In the genomic region with DNA sequence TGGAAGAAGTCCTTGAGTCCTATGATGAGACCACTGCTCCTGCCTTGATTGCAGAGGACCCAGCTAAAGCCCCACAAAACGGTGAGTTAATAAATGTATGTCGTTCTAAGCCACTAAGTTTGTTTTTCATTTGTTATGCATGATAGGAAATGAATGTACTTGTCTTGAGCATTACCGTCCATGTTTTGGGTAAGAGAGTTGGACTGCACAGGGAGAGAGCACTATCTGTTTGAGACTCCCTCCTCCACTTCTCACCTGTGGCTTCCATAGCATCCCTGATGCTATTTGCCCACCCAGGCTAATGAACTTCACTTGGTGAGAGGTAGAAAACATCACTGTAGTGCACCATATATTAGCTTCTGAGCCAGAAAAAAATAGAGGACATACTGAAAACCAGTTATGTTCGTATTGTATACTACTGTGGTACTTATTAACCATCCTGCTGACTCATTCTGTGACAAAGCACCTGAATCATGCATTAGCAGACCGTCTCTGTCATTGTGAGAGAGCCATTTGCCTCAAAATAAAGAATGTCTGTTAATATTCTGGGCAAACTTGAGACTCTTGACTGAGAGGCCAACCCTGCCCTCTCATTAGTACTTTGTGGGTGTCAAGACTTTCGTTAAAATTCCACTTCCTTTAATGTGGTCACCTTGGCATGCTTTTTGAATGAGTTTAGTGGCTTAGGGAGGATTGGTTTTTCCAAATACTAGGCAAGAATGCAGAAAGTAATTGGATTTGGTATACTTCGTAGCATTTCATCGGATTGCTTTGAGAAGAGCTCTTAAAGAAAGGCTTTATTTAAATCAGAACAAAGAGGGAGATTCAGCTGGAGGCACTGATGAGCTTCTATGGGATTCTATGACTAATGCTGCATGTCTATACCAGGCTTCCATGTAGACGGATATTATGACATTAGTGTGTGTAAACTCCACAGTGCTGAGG, we compare ENCODE assay signal across 8 cellular contexts.
DNase-seq lines count a peak whose midpoint lies in the region; ATAC-seq and TF ChIP-seq lines count a peak whose summit lies in the region.

No MANE protein-coding gene starts in this region.

- no peaks in the 10 kb centered on the region for H3K4me1 Mint-ChIP-seq in type B pancreatic cell (ENCODE audit: unreplicated experiment)

- H3K4me3 ChIP-seq in GM06990 (replicated peaks; ENCODE audit: low read depth, low read length) (no peak overlapping the region), epithelial cell of proximal tubule (ENCODE audit: low read depth, low read length) (no peak overlapping the region)

- H3K36me3 Mint-ChIP-seq in type B pancreatic cell, result no peaks in the 10 kb centered on the region

- no peaks in the 10 kb centered on the region for H3K27me3 Mint-ChIP-seq in type B pancreatic cell

- DNase-seq in GM06990 (ENCODE audit: extremely low read depth, insufficient read length) (peak; percentile 72), epithelial cell of proximal tubule (ENCODE audit: low read depth) (peak; percentile 63), amniotic stem cell (lab: John Stamatoyannopoulos, UW) (no peak), Ammon's horn (ENCODE audit: low spot score) (no peak), NCI-H2029 (lab: John Stamatoyannopoulos, UW) (no peak), type B pancreatic cell (ENCODE audit: extremely low spot score, unreplicated experiment) (no peak)

- ATAC-seq in GM21367 (IDR thresholded peaks at IDR 0.05; ENCODE audit: unreplicated experiment) (peak; percentile 93), HG03460 (IDR thresholded peaks at IDR 0.05; ENCODE audit: unreplicated experiment) (peak; percentile 93)

- TF ChIP-seq CTCF in GM06990 (IDR thresholded peaks at IDR 0.05; ENCODE audit: insufficient read depth, low read length, poor library complexity, severe bottlenecking) (no peak), epithelial cell of proximal tubule (conservative IDR thresholded peaks at IDR 0.05; ENCODE audit: low read depth, low read length) (no peak), type B pancreatic cell (conservative IDR thresholded peaks at IDR 0.05) (no peak)

- no peak overlapping the region for H3K4me3 Mint-ChIP-seq in type B pancreatic cell

- H3K36me3 ChIP-seq in GM06990 (ENCODE audit: control insufficient read depth, insufficient read depth, low read length), result no peaks in the 10 kb centered on the region

- H3K27ac Mint-ChIP-seq in type B pancreatic cell, result no peak overlapping the region

- no peaks in the 10 kb centered on the region for H3K9me3 Mint-ChIP-seq in type B pancreatic cell

- no peaks in the 10 kb centered on the region; the same call in 1 of the 2 replicates for H3K27me3 ChIP-seq in GM06990 (replicated peaks; ENCODE audit: control insufficient read depth, insufficient read depth, low read length)

Comparison
In these comparisons a context has a peak if more than half of its experiments do, and no peak if none do; other contexts are left out.
1. DNase-seq: peak in GM06990 (single experiment) and epithelial cell of proximal tubule (single experiment); none in amniotic stem cell (single experiment), Ammon's horn (single experiment), NCI-H2029 (single experiment) and type B pancreatic cell (single experiment).